8 cellular contexts compared by ENCODE assay signal in genomic region chr14:24160850-24161804, GRCh38. TPM values are rescaled to one million over a fixed set of nuclear protein-coding genes. Genes with fewer than 3 reads are reported as not detected.
DNase-seq lines count a peak whose midpoint lies in the region; ATAC-seq and TF ChIP-seq lines count a peak whose summit lies in the region.

TSS of gene IRF9 (plus strand) at chr14:24161265. CDS start at chr14:24162145, 880 bp downstream.

- TF ChIP-seq CTCF in left lung (IDR thresholded peaks at IDR 0.05), result peak; percentile 94 to 96

- H3K9me3 ChIP-seq in CD4-positive, CD25-positive, alpha-beta regulatory T cell (ENCODE audit: control insufficient read depth in 2 of 2, low read length in 2 of 2), result no peaks in the 10 kb centered on the region
- H3K9me3 ChIP-seq in left lung, result no peaks in the 10 kb centered on the region

- peaks cover 53% of the 10 kb centered on the region for H3K4me1 ChIP-seq in CD4-positive, CD25-positive, alpha-beta regulatory T cell (ENCODE audit: control insufficient read depth, insufficient read depth, low read length, poor library complexity, severe bottlenecking)
- peaks cover 14 to 51% of the 10 kb centered on the region in 2 donors for H3K4me1 ChIP-seq in left lung

- peak within 1 kb of the TSS; percentile 94 for H3K27ac ChIP-seq in CD4-positive, CD25-positive, alpha-beta regulatory T cell (ENCODE audit: insufficient read depth, low read length, poor library complexity, severe bottlenecking)
- H3K27ac ChIP-seq in left lung, result peak within 1 kb of the TSS; percentile 93 to 96

- peak within 1 kb of the TSS; percentile 99 to 100 (median 99) for H3K27ac Mint-ChIP-seq in CD4-positive, CD25-positive, alpha-beta regulatory T cell
- peak within 1 kb of the TSS; percentile 93 for H3K27ac Mint-ChIP-seq in dendritic cell treated with granulocyte-macrophage colony-stimulating factor and Interleukin-4, amounts not matched to agents 40 ng/mL and 50 ng/mL, for 4 days

- no peaks in the 10 kb centered on the region for H3K27me3 Mint-ChIP-seq in CD4-positive, CD25-positive, alpha-beta regulatory T cell
- no peaks in the 10 kb centered on the region for H3K27me3 Mint-ChIP-seq in dendritic cell treated with granulocyte-macrophage colony-stimulating factor and Interleukin-4, amounts not matched to agents 40 ng/mL and 50 ng/mL, for 4 days

- peak; percentile 93 to 97 (median 96) for DNase-seq in CD4-positive, CD25-positive, alpha-beta regulatory T cell
- DNase-seq in NCI-H748 (lab: John Stamatoyannopoulos, UW; ENCODE audit: unreplicated experiment), result peak; percentile 93
- peak; percentile 98 for DNase-seq in activated CD4-positive, alpha-beta T cell treated with anti-CD3 and anti-CD28 coated beads, Interleukin-2, amount 50 U/mL, for 1 hour
- DNase-seq in left lung, result peak; percentile 94 to 95
- peak; percentile 100 for DNase-seq in stimulated activated CD4-positive, alpha-beta T cell treated with anti-CD3 and anti-CD28 coated beads, Interleukin-2, amount 100 ng/mL, for 48 hours

- peaks cover 58% of the 10 kb centered on the region for H3K36me3 ChIP-seq in CD4-positive, CD25-positive, alpha-beta regulatory T cell (ENCODE audit: control insufficient read depth, insufficient read depth, low read length)
- peaks cover 0 to 86% of the 10 kb centered on the region in 2 donors for H3K36me3 ChIP-seq in left lung

- H3K4me3 ChIP-seq in CD4-positive, CD25-positive, alpha-beta regulatory T cell (ENCODE audit: low read depth, low read length), result peak within 1 kb of the TSS; percentile 91
- peak within 1 kb of the TSS; percentile 80 to 87 for H3K4me3 ChIP-seq in left lung

- H3K4me1 Mint-ChIP-seq in CD4-positive, CD25-positive, alpha-beta regulatory T cell, result peaks cover under 1 to 66% (median 28%) of the 10 kb centered on the region in 4 donors
- H3K4me1 Mint-ChIP-seq in dendritic cell treated with granulocyte-macrophage colony-stimulating factor and Interleukin-4, amounts not matched to agents 40 ng/mL and 50 ng/mL, for 4 days (ENCODE audit: low read depth), result peaks cover 66% of the 10 kb centered on the region

- intact Hi-C loops in dendritic cell treated with granulocyte-macrophage colony-stimulating factor and Interleukin-4, amounts not matched to agents 40 ng/mL and 50 ng/mL, for 4 days (cut with micrococcal nuclease), result loop anchor here (1.0 to 5.0 kb wide), 5 partner anchors 14 to 104 kb away; partner anchors contain the start of genes DCAF11, NRL, PCK2 and RNF31
- intact Hi-C loops in left lung (cut with DNase I), result no loop called here

- peak; percentile 84 to 86 for ATAC-seq in CD4-positive, CD25-positive, alpha-beta regulatory T cell (ENCODE audit: low read depth in 2 of 2)
- ATAC-seq in GM19372 (IDR thresholded peaks at IDR 0.05; ENCODE audit: low read depth, unreplicated experiment) (peak; percentile 79), HG03558 (IDR thresholded peaks at IDR 0.05; ENCODE audit: extremely low read depth, unreplicated experiment) (peak; percentile 58), left lung (peak; percentile 96)

- no peaks in the 10 kb centered on the region for H3K27me3 ChIP-seq in CD4-positive, CD25-positive, alpha-beta regulatory T cell (ENCODE audit: control insufficient read depth, insufficient read depth, low read length)
- no peaks in the 10 kb centered on the region for H3K27me3 ChIP-seq in left lung

- no peaks in the 10 kb centered on the region for H3K9me3 Mint-ChIP-seq in CD4-positive, CD25-positive, alpha-beta regulatory T cell
- no peaks in the 10 kb centered on the region for H3K9me3 Mint-ChIP-seq in dendritic cell treated with granulocyte-macrophage colony-stimulating factor and Interleukin-4, amounts not matched to agents 40 ng/mL and 50 ng/mL, for 4 days

- peaks cover 47% of the 10 kb centered on the region for H3K36me3 Mint-ChIP-seq in CD4-positive, CD25-positive, alpha-beta regulatory T cell
- peaks cover 98% of the 10 kb centered on the region for H3K36me3 Mint-ChIP-seq in dendritic cell treated with granulocyte-macrophage colony-stimulating factor and Interleukin-4, amounts not matched to agents 40 ng/mL and 50 ng/mL, for 4 days (ENCODE audit: low read depth)

- H3K4me3 Mint-ChIP-seq in CD4-positive, CD25-positive, alpha-beta regulatory T cell, result peak within 1 kb of the TSS; percentile 93 to 100 (median 99)
- H3K4me3 Mint-ChIP-seq in dendritic cell treated with granulocyte-macrophage colony-stimulating factor and Interleukin-4, amounts not matched to agents 40 ng/mL and 50 ng/mL, for 4 days, result peak within 1 kb of the TSS; percentile 95

RNA-seq across cellular contexts. Expression of gene IRF9, which starts in this region (rescaled TPM):
- total RNA-seq in CD4-positive, CD25-positive, alpha-beta regulatory T cell, result 369 TPM
- 100 to 1,000 TPM; 105 to 157 (median 119) TPM for polyA plus RNA-seq in CD4-positive, CD25-positive, alpha-beta regulatory T cell
- 100 to 1,000 TPM in 1 of 2 donors, 10 to 100 TPM in 1; 95.6 to 131 TPM for total RNA-seq in left lung

Comparison
In these comparisons a context has a peak if more than half of its experiments do, and no peak if none do; other contexts are left out.
1. Peak in every context shown above with its lines: DNase-seq, ATAC-seq, H3K4me3 ChIP-seq and H3K27ac ChIP-seq.